Comparison of ENCODE assay signal across 1 cellular context in genomic region chr15:90814193-90814811, GRCh38.
TF ChIP-seq lines count a peak whose summit lies in the region.

No MANE protein-coding gene starts in this region.

TF ChIP-seq in K562, 482 proteins besides CTCF, POLR2A, EP300 and RAD21 (continued from another document):
- TF ChIP-seq HMGXB4 (CRISPR knock-in tag; IDR thresholded peaks at IDR 0.05), result no peak
- no peak for TF ChIP-seq CC2D1A (IDR thresholded peaks at IDR 0.05)
- no peak for TF ChIP-seq NCOA6 (IDR thresholded peaks at IDR 0.05)
- TF ChIP-seq GABPB1 (CRISPR knock-in tag; IDR thresholded peaks at IDR 0.05), result no peak
TF ChIP-seq in K562: peak in this region for 0.
